ENCODE assay signal across 13 cellular contexts in genomic region chr1:5447479-5448070, GRCh38.
"Had no signal": no experiment of that assay in that cellular context is flagged by ENCODE, and none has a peak within 500 bp of the region (broad histone marks: within the 10 kb centered on the region; RNA-seq: fewer than 3 reads in every experiment).

No MANE protein-coding gene starts in this region.

- H3K27me3 ChIP-seq: ascending aorta, neutrophil had no signal

- DNase-seq: activated CD4-positive, alpha-beta T cell treated with anti-CD3 and anti-CD28 coated beads, Interleukin-2, amount 50 U/mL, for 48 hours; activated gamma-delta T cell; effector memory CD4-positive, alpha-beta T cell; hippocampal formation; sigmoid colon; stimulated activated CD4-positive, alpha-beta T cell treated with anti-CD3 and anti-CD28 coated beads, Interleukin-4, amount 100 ng/mL, for 4 hours; T-helper 2 cell had no signal

- H3K27ac ChIP-seq: ascending aorta, esophagus muscularis mucosa, neutrophil, parathyroid adenoma, sigmoid colon, thoracic aorta had no signal

- H3K4me3 ChIP-seq: ascending aorta, esophagus muscularis mucosa, lung, sigmoid colon, thoracic aorta had no signal

- H3K4me1 ChIP-seq: ascending aorta, esophagus muscularis mucosa, parathyroid adenoma, sigmoid colon had no signal

- H3K36me3 ChIP-seq: ascending aorta, esophagus muscularis mucosa, neutrophil, sigmoid colon, thoracic aorta had no signal

- H3K9me3 ChIP-seq: ascending aorta, neutrophil, sigmoid colon, thoracic aorta had no signal
